21 cellular contexts compared by ENCODE assay signal in the genomic region with DNA sequence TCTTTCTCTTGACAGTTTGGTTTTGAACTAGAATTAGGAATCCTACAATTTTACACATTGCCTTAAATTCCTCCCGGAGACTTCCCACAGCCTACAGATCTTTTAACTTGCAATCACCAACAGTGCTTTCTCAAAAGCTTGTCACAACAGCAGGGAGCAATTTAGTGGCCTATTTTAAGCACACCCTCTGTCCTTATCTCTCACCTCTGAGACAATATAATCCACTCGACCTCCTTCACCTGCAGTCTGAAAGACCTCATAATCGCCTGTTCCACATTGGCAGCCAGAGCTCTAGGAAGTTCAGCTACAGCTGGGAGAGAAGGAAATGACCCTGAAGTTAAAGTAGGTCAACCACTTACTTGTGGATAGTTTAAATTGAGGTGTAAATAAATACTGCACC.
"Had no signal": no experiment of that assay in that cellular context is flagged by ENCODE, and none has a peak within 500 bp of the region (broad histone marks: within the 10 kb centered on the region; RNA-seq: fewer than 3 reads in every experiment).

No MANE protein-coding gene starts in this region.

- H3K4me3 ChIP-seq: SJSA1, SK-N-MC had no signal

- ATAC-seq: Panc1, PC-3 had no signal

- H3K27ac ChIP-seq: RWPE1, SJSA1, SK-N-MC had no signal

- H3K27me3 ChIP-seq: SJSA1 had no signal

- DNase-seq: KBM-7, NCI-H1092, NCI-H1105 treated with DMSO at 0.1 percent for 48 hours, NCI-H1417 treated with DMSO at 0.1 percent for 48 hours, NCI-H146, NCI-H1694 treated with DMSO at 0.1 percent for 48 hours, NCI-H1930, NCI-H2081, NCI-H2107, NCI-H2171 treated with DMSO at 0.1 percent for 48 hours, NCI-H345, NCI-H446 treated with DMSO at 0.1 percent for 48 hours, NCI-H510A treated with DMSO at 0.1 percent for 48 hours, NCI-H526, NCI-H748 treated with DMSO at 0.1 percent for 48 hours, PC-3, SHP77 treated with DMSO at 0.1 percent for 48 hours had no signal

- H3K36me3 ChIP-seq: SJSA1 had no signal

- H3K4me1 ChIP-seq: SJSA1 had no signal
